15 cellular contexts compared by ENCODE assay signal in the genomic region with DNA sequence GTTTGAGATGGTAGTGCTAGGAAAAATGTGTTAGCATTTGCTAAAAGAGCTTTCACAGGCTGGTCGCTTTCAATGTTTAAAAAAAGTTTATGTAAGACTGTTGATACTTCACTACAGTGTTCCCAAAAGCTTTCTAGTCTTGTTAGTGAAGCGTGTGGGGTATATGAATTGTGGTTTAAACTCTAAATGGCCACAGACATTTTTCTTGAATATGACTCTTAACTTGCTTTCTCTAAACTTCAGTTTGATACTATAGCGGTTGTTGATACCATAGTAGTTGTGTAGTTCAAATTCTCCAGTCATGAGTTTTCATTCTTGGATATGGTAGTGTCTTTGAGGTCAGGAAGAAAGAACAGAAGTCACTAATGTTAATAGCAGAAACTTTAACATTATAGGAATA. TPM values are rescaled to one million over a fixed set of nuclear protein-coding genes. Genes with fewer than 3 reads are reported as not detected.
DNase-seq lines count a peak whose midpoint lies in the region; ATAC-seq and TF ChIP-seq lines count a peak whose summit lies in the region.
"Had no signal": no experiment of that assay in that cellular context is flagged by ENCODE, and none has a peak within 500 bp of the region (broad histone marks: within the 10 kb centered on the region; RNA-seq: fewer than 3 reads in every experiment).

No MANE protein-coding gene starts in this region.

- peaks cover 56% of the 10 kb centered on the region for H3K79me2 ChIP-seq in SK-N-SH (ENCODE audit: insufficient read depth)

- peak overlapping the region in 3 of 4 donors; percentile 20 to 59 (median 24) for H3K27ac ChIP-seq in body of pancreas
- peak overlapping the region; percentile 71 for H3K27ac ChIP-seq in lower lobe of right lung
- H3K27ac ChIP-seq in subcutaneous abdominal adipose tissue (ENCODE audit: low read depth, low read length): peak overlapping the region; percentile 68
- peak overlapping the region in 1 of 2 experiments; percentile 20; a peak in 1 of 4 replicates for H3K27ac ChIP-seq in SK-N-SH (ENCODE audit: low read depth in 2 of 2, low read length in 1 of 2)
- H3K27ac ChIP-seq: SJCRH30, vagina had no signal

- peaks cover 32% of the 10 kb centered on the region for H3K4me1 ChIP-seq in body of pancreas
- peaks cover 50% of the 10 kb centered on the region for H3K4me1 ChIP-seq in lower lobe of right lung
- H3K4me1 ChIP-seq in subcutaneous abdominal adipose tissue (ENCODE audit: control insufficient read depth in 5 of 5, insufficient read depth in 5 of 5, low read length in 5 of 5): peaks cover 0 to 50% (median 41%) of the 10 kb centered on the region in 5 donors
- no peaks in the 10 kb centered on the region for H3K4me1 ChIP-seq in SK-N-SH (ENCODE audit: control insufficient read depth in 1 of 2, insufficient read depth in 2 of 2, low read depth in 1 of 2, low read length in 1 of 2)

- H3K27me3 ChIP-seq in body of pancreas (no peaks in the 10 kb centered on the region), lower lobe of right lung (ENCODE audit: low read depth) (no peaks in the 10 kb centered on the region), subcutaneous abdominal adipose tissue (ENCODE audit: control insufficient read depth in 5 of 5, insufficient read depth in 4 of 5, low read length in 5 of 5) (no peaks in the 10 kb centered on the region), SK-N-SH (ENCODE audit: insufficient read depth) (no peaks in the 10 kb centered on the region)
- H3K27me3 ChIP-seq: pancreas, SJCRH30, vagina had no signal

- H3K9me3 ChIP-seq in body of pancreas: no peaks in the 10 kb centered on the region
- H3K9me3 ChIP-seq in lower lobe of right lung: no peaks in the 10 kb centered on the region
- no peaks in the 10 kb centered on the region for H3K9me3 ChIP-seq in subcutaneous abdominal adipose tissue (ENCODE audit: control insufficient read depth in 5 of 5, low read length in 5 of 5)
- no peaks in the 10 kb centered on the region for H3K9me3 ChIP-seq in SK-N-SH
- H3K9me3 ChIP-seq: pancreas, SJCRH30, vagina had no signal

- peaks cover 4% of the 10 kb centered on the region; the same call in 1 of the 2 replicates for H3K36me3 Mint-ChIP-seq in HFFc6 (ENCODE audit: low read depth)

- no peak overlapping the region for H3K4me3 ChIP-seq in body of pancreas
- no peak overlapping the region for H3K4me3 ChIP-seq in lower lobe of right lung
- H3K4me3 ChIP-seq in subcutaneous abdominal adipose tissue (ENCODE audit: low read depth in 1 of 5, low read length in 5 of 5): no peak overlapping the region
- no peak overlapping the region for H3K4me3 ChIP-seq in SK-N-SH (ENCODE audit: low read depth in 2 of 2, low read length in 1 of 2)
- H3K4me3 ChIP-seq: pancreas, SJCRH30, vagina had no signal

- TF ChIP-seq POLR2A in body of pancreas (IDR thresholded peaks at IDR 0.05): no peak

- H4K20me1 ChIP-seq in SK-N-SH (ENCODE audit: insufficient read depth): no peaks in the 10 kb centered on the region

- POLR2A ChIA-PET in SK-N-SH (lab: Yijun Ruan, JAX): no interaction called here

- H3F3A ChIP-seq in SK-N-SH (replicated peaks; ENCODE audit: insufficient read depth): no peaks in the 10 kb centered on the region

- 76 to 80% methylated on average over 3 of the region's 3 CpGs for WGBS in body of pancreas, 2 donors
- WGBS in SK-N-SH (ENCODE audit: low lambda C conversion rate): 97% methylated on average over 3 of the region's 3 CpGs

- H3K4me3 Mint-ChIP-seq in HFFc6: no peak overlapping the region
- H3K4me3 Mint-ChIP-seq: central memory CD8-positive, alpha-beta T cell had no signal

- DNase-seq in HFFc6: no peak
- no peak for DNase-seq in body of pancreas
- no peak for DNase-seq in lower lobe of right lung
- no peak for DNase-seq in glomerular visceral epithelial cell (ENCODE audit: extremely low spot score)
- DNase-seq in SK-N-SH: no peak
- DNase-seq in NCI-H774 (lab: John Stamatoyannopoulos, UW): no peak
- DNase-seq: activated gamma-delta T cell, mammary epithelial cell, NCI-H1048, pancreas had no signal

- TF ChIP-seq CTCF in HFFc6 (IDR thresholded peaks at IDR 0.05) (no peak), body of pancreas (IDR thresholded peaks at IDR 0.05) (no peak), lower lobe of right lung (IDR thresholded peaks at IDR 0.05) (no peak), SK-N-SH (IDR thresholded peaks at IDR 0.05) (no peak)

- no peak overlapping the region for H3K4me2 ChIP-seq in SK-N-SH

- H3K4me1 Mint-ChIP-seq in HFFc6 (ENCODE audit: low read depth): peaks cover 48% of the 10 kb centered on the region

- H3K9ac ChIP-seq in subcutaneous abdominal adipose tissue (ENCODE audit: low read length in 5 of 5) (peak overlapping the region in 1 of 5 donors; percentile 54), SK-N-SH (no peak overlapping the region)

- intact Hi-C loops in body of pancreas (cut with DNase I): no loop called here
- intact Hi-C loops in lower lobe of right lung (cut with DNase I): no loop called here

- no peaks in the 10 kb centered on the region for H3K27me3 Mint-ChIP-seq in HFFc6 (ENCODE audit: insufficient read depth)
- H3K27me3 Mint-ChIP-seq: central memory CD8-positive, alpha-beta T cell had no signal

- peak overlapping the region; percentile 69 for H3K27ac Mint-ChIP-seq in HFFc6

- no peak for ATAC-seq in body of pancreas
- peak in 1 of 2 donors; percentile 20 for ATAC-seq in lower lobe of right lung
- no peak for ATAC-seq in HG03571 (IDR thresholded peaks at IDR 0.05; ENCODE audit: unreplicated experiment)

- no peaks in the 10 kb centered on the region for H3K9me3 Mint-ChIP-seq in HFFc6
- H3K9me3 Mint-ChIP-seq: central memory CD8-positive, alpha-beta T cell had no signal

- no peaks in the 10 kb centered on the region for H3K36me3 ChIP-seq in body of pancreas (replicated peaks in 1 of 2; ENCODE audit: insufficient read depth in 1 of 2, low read depth in 2 of 2)
- H3K36me3 ChIP-seq in lower lobe of right lung: no peaks in the 10 kb centered on the region
- H3K36me3 ChIP-seq in subcutaneous abdominal adipose tissue (ENCODE audit: control insufficient read depth in 5 of 5, insufficient read depth in 5 of 5, low read length in 5 of 5): no peaks in the 10 kb centered on the region
- H3K36me3 ChIP-seq in SK-N-SH (replicated peaks in 1 of 2; ENCODE audit: control insufficient read depth in 1 of 2, insufficient read depth in 2 of 2, low read length in 1 of 2): no peaks in the 10 kb centered on the region
- H3K36me3 ChIP-seq: pancreas, SJCRH30, vagina had no signal

- TF ChIP-seq RAD21 in SK-N-SH (IDR thresholded peaks at IDR 0.05; ENCODE audit: low read length): no peak

- H3K9me2 ChIP-seq in SK-N-SH: no peaks in the 10 kb centered on the region

- CTCF ChIA-PET in SK-N-SH (lab: Yijun Ruan, JAX): no interaction called here

- no peak overlapping the region for H2AFZ ChIP-seq in SK-N-SH (ENCODE audit: low read depth)

- TF ChIP-seq EP300 in SK-N-SH (IDR thresholded peaks at IDR 0.05; ENCODE audit: borderline replicate concordance in 1 of 2, low read depth in 1 of 2, low read length in 1 of 2): no peak

TF ChIP-seq in SK-N-SH, 30 proteins besides CTCF, POLR2A, EP300 and RAD21:
- TF ChIP-seq NRF1 (IDR thresholded peaks at IDR 0.05; ENCODE audit: low read depth, low read length) (no peak), EZH2phosphoT487 (IDR thresholded peaks at IDR 0.05; ENCODE audit: borderline replicate concordance, low read depth) (no peak)
- TF ChIP-seq, protein P1, sequence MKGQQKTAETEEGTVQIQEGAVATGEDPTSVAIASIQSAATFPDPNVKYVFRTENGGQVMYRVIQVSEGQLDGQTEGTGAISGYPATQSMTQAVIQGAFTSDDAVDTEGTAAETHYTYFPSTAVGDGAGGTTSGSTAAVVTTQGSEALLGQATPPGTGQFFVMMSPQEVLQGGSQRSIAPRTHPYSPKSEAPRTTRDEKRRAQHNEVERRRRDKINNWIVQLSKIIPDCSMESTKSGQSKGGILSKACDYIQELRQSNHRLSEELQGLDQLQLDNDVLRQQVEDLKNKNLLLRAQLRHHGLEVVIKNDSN (IDR thresholded peaks at IDR 0.05; ENCODE audit: borderline replicate concordance, low read depth): no peak

RNA-seq across cellular contexts. Expression of a gene that starts 44.9 kb away (rescaled TPM):
- 10 to 100 TPM; 28.3 to 36.2 (median 32.3) TPM for total RNA-seq in HFFc6 (2021; fragmentation: NEBNext Ultra II Directional; extraction: Animal tissue kit (Norgen Biotek cat#: 25700))
- total RNA-seq in body of pancreas (10 to 100 TPM in 1 of 2 donors, 1 to 10 TPM in 1; 7.9 to 17.1 TPM), lower lobe of right lung (24.2 TPM)
- polyA plus RNA-seq in SK-N-SH (2012; rRNA removed): 20.6 and 30.1 TPM in 2 replicates
- 26.2 and 26.9 TPM in 2 replicates for polyA plus RNA-seq in SK-N-SH (2012; cell fraction: cytosol; rRNA removed)
- polyA plus RNA-seq in SK-N-SH (2012; cell fraction: nucleus; rRNA removed): 24.1 and 33.0 TPM in 2 replicates
